Comparison of ENCODE assay signal across 8 cellular contexts in genomic region chr1:20212685-20213331, GRCh38. TPM values are rescaled to one million over a fixed set of nuclear protein-coding genes. Genes with fewer than 3 reads are reported as not detected.
DNase-seq lines count a peak whose midpoint lies in the region; ATAC-seq and TF ChIP-seq lines count a peak whose summit lies in the region.

No MANE protein-coding gene starts in this region.

- H3K36me3 ChIP-seq in cardiac muscle cell (no peaks in the 10 kb centered on the region), psoas muscle (ENCODE audit: insufficient read depth in 1 of 2, low read depth in 1 of 2) (no peaks in the 10 kb centered on the region)

- H3K4me3 Mint-ChIP-seq in activated naive CD4-positive, alpha-beta T cell treated with anti-CD3 and anti-CD28 coated beads, Interleukin-2, amount 50 U/mL, for 24 hours: peak overlapping the region; percentile 41

- H3K4me3 ChIP-seq in cardiac muscle cell (no peak overlapping the region), psoas muscle (peak overlapping the region; percentile 32)

- H3K4me1 Mint-ChIP-seq in activated naive CD4-positive, alpha-beta T cell treated with anti-CD3 and anti-CD28 coated beads, Interleukin-2, amount 50 U/mL, for 24 hours: peaks cover 8% of the 10 kb centered on the region

- intact Hi-C loops in psoas muscle (cut with DNase I): loop anchor here (2.0 to 10.0 kb wide), 4 partner anchors 159 to 280 kb away; no protein-coding TSS in a partner anchor

- no peak overlapping the region for H3K27ac Mint-ChIP-seq in activated naive CD4-positive, alpha-beta T cell treated with anti-CD3 and anti-CD28 coated beads, Interleukin-2, amount 50 U/mL, for 24 hours

- peak; percentile 87 for DNase-seq in GM03348 (ENCODE audit: low spot score)
- DNase-seq in NCI-H1092 treated with DMSO at 0.1 percent for 48 hours (lab: John Stamatoyannopoulos, UW): peak; percentile 93
- DNase-seq in cardiac muscle cell (ENCODE audit: low read depth in 1 of 2, low spot score in 1 of 2): peak; percentile 67 to 86
- peak; percentile 55 to 81 for DNase-seq in psoas muscle
- DNase-seq in cortex of kidney (lab: John Stamatoyannopoulos, UW): no peak

- no peaks in the 10 kb centered on the region for H3K4me1 ChIP-seq in cardiac muscle cell (ENCODE audit: low read depth)
- H3K4me1 ChIP-seq in psoas muscle: peaks cover 4% of the 10 kb centered on the region

- H3K27me3 Mint-ChIP-seq in activated naive CD4-positive, alpha-beta T cell treated with anti-CD3 and anti-CD28 coated beads, Interleukin-2, amount 50 U/mL, for 24 hours: peaks cover 17% of the 10 kb centered on the region

- 3 to 6% (median 3%) methylated on average over 21 of the region's 21 CpGs for WGBS in psoas muscle, 3 donors

- H3K27ac ChIP-seq in cardiac muscle cell: no peak overlapping the region
- H3K27ac ChIP-seq in psoas muscle: no peak overlapping the region

- peak; percentile 90 for ATAC-seq in SK-N-SH treated with all-trans-retinoic acid at 6 μM for 48 hours
- ATAC-seq in psoas muscle: peak; percentile 54 to 89 (median 78)
- no peak for ATAC-seq in HG02884 (IDR thresholded peaks at IDR 0.05; ENCODE audit: unreplicated experiment)

- H3K9me3 ChIP-seq in cardiac muscle cell (ENCODE audit: low read depth) (no peaks in the 10 kb centered on the region), psoas muscle (no peaks in the 10 kb centered on the region)

- TF ChIP-seq CTCF in cardiac muscle cell (IDR thresholded peaks at IDR 0.05; ENCODE audit: low read depth, low read length) (peak; percentile 79), psoas muscle (IDR thresholded peaks at IDR 0.05) (peak; percentile 73)

- H3K9me3 Mint-ChIP-seq in activated naive CD4-positive, alpha-beta T cell treated with anti-CD3 and anti-CD28 coated beads, Interleukin-2, amount 50 U/mL, for 24 hours: no peaks in the 10 kb centered on the region

- H3K27me3 ChIP-seq in cardiac muscle cell (peaks cover 46% of the 10 kb centered on the region), psoas muscle (ENCODE audit: insufficient read depth in 3 of 3, low read length in 2 of 3) (peaks cover 0 to 20% (median 0%) of the 10 kb centered on the region in 3 donors)

- H3K36me3 Mint-ChIP-seq in activated naive CD4-positive, alpha-beta T cell treated with anti-CD3 and anti-CD28 coated beads, Interleukin-2, amount 50 U/mL, for 24 hours: no peaks in the 10 kb centered on the region

TF ChIP-seq in SK-N-SH treated with all-trans-retinoic acid at 6 μM for 48 hours, 23 proteins besides CTCF, POLR2A, EP300 and RAD21:
- TF ChIP-seq ZNF70 (CRISPR knock-in tag; IDR thresholded peaks at IDR 0.05) (no peak), ISL1 (CRISPR knock-in tag; IDR thresholded peaks at IDR 0.05) (no peak), GLIS3 (CRISPR knock-in tag; IDR thresholded peaks at IDR 0.05) (no peak), ZFP3 (CRISPR knock-in tag; IDR thresholded peaks at IDR 0.05) (0 out of 2 replicates have a peak, but pooled peaks have one; percentile 47)

RNA-seq across cellular contexts. Expression of gene PLA2G2C, which starts 26.5 kb away (rescaled TPM):
- total RNA-seq in cardiac muscle cell (not detected in 2 replicates), psoas muscle (not detected)
- polyA plus RNA-seq in cardiac muscle cell (not detected in 2 replicates), psoas muscle (not detected)

RNA-seq across cellular contexts. Expression of gene UBXN10, which starts 26.9 kb away (rescaled TPM):
- total RNA-seq in cardiac muscle cell (1.8 TPM in 2 replicates), psoas muscle (under 1 TPM; 0.12 to 0.48 (median 0.26) TPM)
- polyA plus RNA-seq in cardiac muscle cell (0.79 and 1.3 TPM in 2 replicates), psoas muscle (under 1 TPM; 0.04 to 0.17 (median 0.07) TPM)
